ENCODE assay signal across 8 cellular contexts in the genomic region with DNA sequence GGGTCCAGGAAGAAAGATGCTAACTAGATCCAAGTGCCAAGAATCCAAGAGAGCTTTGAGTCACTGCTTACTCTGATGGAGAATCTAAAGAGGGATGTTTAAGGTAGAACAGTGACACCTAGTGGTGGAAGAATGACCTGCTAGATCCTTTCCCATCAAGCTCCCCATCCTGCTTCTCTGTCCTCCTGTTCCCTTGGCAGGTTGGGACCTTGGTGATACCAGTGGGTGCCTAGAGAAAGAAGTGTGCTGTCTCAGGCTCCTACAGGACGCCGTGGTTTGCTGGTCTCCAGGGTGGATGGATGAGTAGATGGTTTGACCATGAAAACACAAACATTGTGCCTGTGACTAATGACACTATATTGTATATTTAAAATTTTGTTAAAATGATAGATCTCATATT.
DNase-seq lines count a peak whose midpoint lies in the region; ATAC-seq and TF ChIP-seq lines count a peak whose summit lies in the region.

No MANE protein-coding gene starts in this region.

- DNase-seq in CD1c-positive myeloid dendritic cell (ENCODE audit: extremely low spot score) (peak; percentile 73), NCI-H1105 treated with DMSO at 0.1 percent for 48 hours (lab: John Stamatoyannopoulos, UW) (peak; percentile 79), SK-N-MC (ENCODE audit: low read depth, low spot score) (peak; percentile 76), lower lobe of right lung (no peak), upper lobe of right lung (no peak)
- DNase-seq in effector CD4-positive, alpha-beta T cell, result peak; percentile 7

- H3K4me1 ChIP-seq in lower lobe of right lung (no peaks in the 10 kb centered on the region), upper lobe of right lung (no peaks in the 10 kb centered on the region)

- TF ChIP-seq CTCF in lower lobe of right lung (IDR thresholded peaks at IDR 0.05) (peak; percentile 83), upper lobe of right lung (IDR thresholded peaks at IDR 0.05) (peak; percentile 85)

- intact Hi-C loops in lower lobe of right lung (cut with DNase I), result no loop called here
- intact Hi-C loops in upper lobe of right lung (cut with DNase I), result loop anchor here (5.0 kb wide), 1 partner anchor 69 kb away; no protein-coding TSS in a partner anchor

- H3K36me3 ChIP-seq in SK-N-MC (ENCODE audit: insufficient read depth, low read length) (no peaks in the 10 kb centered on the region), lower lobe of right lung (no peaks in the 10 kb centered on the region), upper lobe of right lung (no peaks in the 10 kb centered on the region)

- H3K27ac ChIP-seq in SK-N-MC (no peak overlapping the region), lower lobe of right lung (no peak overlapping the region), upper lobe of right lung (no peak overlapping the region)

- no peak overlapping the region for H3K9ac ChIP-seq in SK-N-MC (ENCODE audit: insufficient read length)

- no peak overlapping the region for H3K4me3 ChIP-seq in SK-N-MC
- no peak overlapping the region for H3K4me3 ChIP-seq in lower lobe of right lung
- H3K4me3 ChIP-seq in upper lobe of right lung, result no peak overlapping the region

- H3K9me3 ChIP-seq in SK-N-MC (ENCODE audit: low read depth, low read length), result no peaks in the 10 kb centered on the region
- H3K9me3 ChIP-seq in lower lobe of right lung, result no peaks in the 10 kb centered on the region
- no peaks in the 10 kb centered on the region for H3K9me3 ChIP-seq in upper lobe of right lung

- no peak for TF ChIP-seq POLR2A in GM18505 (IDR thresholded peaks at IDR 0.05; ENCODE audit: borderline replicate concordance, extremely low read depth, insufficient read depth, insufficient read length)

- ATAC-seq in GM18505 (IDR thresholded peaks at IDR 0.05; ENCODE audit: unreplicated experiment) (peak; percentile 77), HG02870 (IDR thresholded peaks at IDR 0.05; ENCODE audit: unreplicated experiment) (peak; percentile 74), lower lobe of right lung (peak; percentile 79 to 88), upper lobe of right lung (peak; percentile 90)

- H3K27me3 ChIP-seq in lower lobe of right lung (ENCODE audit: low read depth) (no peaks in the 10 kb centered on the region), upper lobe of right lung (no peaks in the 10 kb centered on the region)

Comparison
In these comparisons a context has a peak if more than half of its experiments do, and no peak if none do; other contexts are left out.
1. DNase-seq: peak in CD1c-positive myeloid dendritic cell (single experiment), NCI-H1105 treated with DMSO at 0.1 percent for 48 hours (single experiment), SK-N-MC (single experiment) and effector CD4-positive, alpha-beta T cell (single experiment); none in lower lobe of right lung (single experiment) and upper lobe of right lung (single experiment).
2. Peak in every context shown above with its lines, with median percentiles within 50 percentile points of each other: ATAC-seq.